In the genomic region with DNA sequence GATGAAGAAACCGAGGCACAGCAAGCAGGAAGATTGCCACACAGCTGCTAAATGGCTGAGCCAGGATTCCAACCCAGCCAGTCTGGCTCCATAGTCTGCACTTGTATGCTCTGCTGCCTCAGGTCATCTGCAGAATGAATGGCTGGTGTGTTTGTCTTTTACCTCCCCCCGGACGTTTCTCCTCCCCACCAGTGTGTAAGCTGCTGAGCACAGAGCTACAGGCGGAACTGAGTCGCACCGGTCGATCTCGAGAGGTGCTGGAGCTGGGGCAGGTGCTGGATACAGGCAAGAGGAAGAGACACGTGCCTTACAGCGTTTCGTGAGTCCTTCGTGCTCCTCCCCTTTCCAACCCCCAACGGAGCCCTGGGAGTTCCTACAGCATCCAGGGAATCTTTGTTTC, we compare ENCODE assay signal across 12 cellular contexts. TPM values are rescaled to one million over a fixed set of nuclear protein-coding genes. Genes with fewer than 3 reads are reported as not detected.
DNase-seq lines count a peak whose midpoint lies in the region; ATAC-seq and TF ChIP-seq lines count a peak whose summit lies in the region.
"Had no signal": no experiment of that assay in that cellular context is flagged by ENCODE, and none has a peak within 500 bp of the region (broad histone marks: within the 10 kb centered on the region; RNA-seq: fewer than 3 reads in every experiment).

No MANE protein-coding gene starts in this region.

- ATAC-seq in WTC11 = no peak
- ATAC-seq in HG03280 (IDR thresholded peaks at IDR 0.05; ENCODE audit: unreplicated experiment) = no peak
- no peak for ATAC-seq in HG02678 (IDR thresholded peaks at IDR 0.05; ENCODE audit: unreplicated experiment)
- ATAC-seq: activated naive CD8-positive, alpha-beta T cell treated with anti-CD3 and anti-CD28 coated beads, Interleukin-2, amount 50 U/mL, for 24 hours; sciatic nerve; upper lobe of right lung had no signal

- no peak overlapping the region for H3K27ac Mint-ChIP-seq in WTC11
- H3K27ac Mint-ChIP-seq: activated naive CD8-positive, alpha-beta T cell treated with anti-CD3 and anti-CD28 coated beads, Interleukin-2, amount 50 U/mL, for 24 hours had no signal

- H3K4me3 Mint-ChIP-seq in WTC11 = no peak overlapping the region
- H3K4me3 Mint-ChIP-seq: activated naive CD8-positive, alpha-beta T cell treated with anti-CD3 and anti-CD28 coated beads, Interleukin-2, amount 50 U/mL, for 24 hours had no signal

- H3K36me3 Mint-ChIP-seq in WTC11 = peaks cover 2% of the 10 kb centered on the region; the same call in 1 of the 2 replicates

- POLR2A ChIA-PET in WTC11 (lab: Charles Lee) = interaction anchor here (0.6 kb wide), 1 partner anchor 743 kb away, joined by 3 read pairs; no protein-coding TSS in a partner anchor

- peak; percentile 88 for DNase-seq in COLO829 (ENCODE audit: low spot score)
- peak; percentile 87 to 94 for DNase-seq in NCI-H187 (lab: John Stamatoyannopoulos, UW)
- no peak for DNase-seq in WTC11 (ENCODE audit: low spot score)
- no peak for DNase-seq in ecto neural progenitor cell (ENCODE audit: low spot score)
- DNase-seq: activated naive CD8-positive, alpha-beta T cell treated with anti-CD3 and anti-CD28 coated beads, Interleukin-2, amount 50 U/mL, for 24 hours; cortex of kidney; EL; MG63; upper lobe of right lung had no signal

- CTCF ChIA-PET in WTC11 (lab: Charles Lee) = interaction anchor here (1.5 kb wide), 1 partner anchor 9 kb away, joined by 9 read pairs; no protein-coding TSS in a partner anchor

- no peaks in the 10 kb centered on the region for H3K9me3 Mint-ChIP-seq in WTC11
- H3K9me3 Mint-ChIP-seq: activated naive CD8-positive, alpha-beta T cell treated with anti-CD3 and anti-CD28 coated beads, Interleukin-2, amount 50 U/mL, for 24 hours had no signal

- peaks cover 22% of the 10 kb centered on the region for H3K4me1 Mint-ChIP-seq in WTC11

- TF ChIP-seq CTCF in WTC11 (IDR thresholded peaks at IDR 0.05) = no peak

- H3K27me3 Mint-ChIP-seq in WTC11 (ENCODE audit: low read depth) = no peaks in the 10 kb centered on the region
- H3K27me3 Mint-ChIP-seq: activated naive CD8-positive, alpha-beta T cell treated with anti-CD3 and anti-CD28 coated beads, Interleukin-2, amount 50 U/mL, for 24 hours had no signal

TF ChIP-seq in WTC11, 78 proteins besides CTCF, POLR2A, EP300 and RAD21:
- TF ChIP-seq, protein P1, sequence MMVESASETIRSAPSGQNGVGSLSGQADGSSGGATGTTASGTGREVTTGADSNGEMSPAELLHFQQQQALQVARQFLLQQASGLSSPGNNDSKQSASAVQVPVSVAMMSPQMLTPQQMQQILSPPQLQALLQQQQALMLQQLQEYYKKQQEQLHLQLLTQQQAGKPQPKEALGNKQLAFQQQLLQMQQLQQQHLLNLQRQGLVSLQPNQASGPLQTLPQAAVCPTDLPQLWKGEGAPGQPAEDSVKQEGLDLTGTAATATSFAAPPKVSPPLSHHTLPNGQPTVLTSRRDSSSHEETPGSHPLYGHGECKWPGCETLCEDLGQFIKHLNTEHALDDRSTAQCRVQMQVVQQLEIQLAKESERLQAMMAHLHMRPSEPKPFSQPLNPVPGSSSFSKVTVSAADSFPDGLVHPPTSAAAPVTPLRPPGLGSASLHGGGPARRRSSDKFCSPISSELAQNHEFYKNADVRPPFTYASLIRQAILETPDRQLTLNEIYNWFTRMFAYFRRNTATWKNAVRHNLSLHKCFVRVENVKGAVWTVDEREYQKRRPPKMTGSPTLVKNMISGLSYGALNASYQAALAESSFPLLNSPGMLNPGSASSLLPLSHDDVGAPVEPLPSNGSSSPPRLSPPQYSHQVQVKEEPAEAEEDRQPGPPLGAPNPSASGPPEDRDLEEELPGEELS (CRISPR knock-in tag; IDR thresholded peaks at IDR 0.05) = no peak
- peak; percentile 49 for TF ChIP-seq GABPB1 (CRISPR knock-in tag; IDR thresholded peaks at IDR 0.05)

RNA-seq across cellular contexts. Expression of a gene that starts 2.6 kb away (rescaled TPM):
- total RNA-seq in WTC11 (2021) = 14.3 to 15.1 TPM (median 14.6 TPM) in 3 replicates

RNA-seq across cellular contexts. Expression of a gene that starts 2.9 kb away (rescaled TPM):
- total RNA-seq in WTC11 (2021) = 121 to 132 TPM (median 122 TPM) in 3 replicates

RNA-seq across cellular contexts. Expression of a gene that starts 4.7 kb away (rescaled TPM):
- 3.0 to 3.5 TPM (median 3.0 TPM) in 3 replicates for total RNA-seq in WTC11 (2021)

RNA-seq across cellular contexts. Expression of a gene that starts 20.6 kb away (rescaled TPM):
- total RNA-seq in WTC11 (2021) = 16.9 to 18.0 TPM (median 17.4 TPM) in 3 replicates

RNA-seq across cellular contexts. Expression of a gene that starts 20.9 kb away (rescaled TPM):
- total RNA-seq in WTC11 (2021) = 306 to 351 TPM (median 315 TPM) in 3 replicates

Comparison
In these comparisons a context has a peak if more than half of its experiments do, and no peak if none do; other contexts are left out.
1. DNase-seq: peak in COLO829 (single experiment) and NCI-H187 (2 of 2); none in WTC11 (single experiment) and ecto neural progenitor cell (single experiment).